Comparison of ENCODE assay signal across 5 cellular contexts in genomic region chr4:172845281-172845680, GRCh38.
"Had no signal": no experiment of that assay in that cellular context is flagged by ENCODE, and none has a peak within 500 bp of the region (broad histone marks: within the 10 kb centered on the region; RNA-seq: fewer than 3 reads in every experiment).

No MANE protein-coding gene starts in this region.

- H3K4me1 Mint-ChIP-seq: IgD-negative memory B cell had no signal

- H3K27ac Mint-ChIP-seq: GM23338, H9, IgD-negative memory B cell had no signal

- DNase-seq: H9, HCEC 1CT, KBM-7 had no signal

- H3K4me2 ChIP-seq: GM23338 had no signal

- H2AFZ ChIP-seq: GM23338 had no signal

- H3K4me3 Mint-ChIP-seq: GM23338, H9, IgD-negative memory B cell had no signal

- ATAC-seq: GM23338 had no signal

- H3K36me3 Mint-ChIP-seq: IgD-negative memory B cell had no signal

- H3K4me3 ChIP-seq: GM23338 had no signal

- H3K9me3 Mint-ChIP-seq: GM23338, H9, IgD-negative memory B cell had no signal
